Comparison of ENCODE assay signal across 8 cellular contexts in genomic region chr6:26322645-26323482, GRCh38. TPM values are rescaled to one million over a fixed set of nuclear protein-coding genes. Genes with fewer than 3 reads are reported as not detected.
DNase-seq lines count a peak whose midpoint lies in the region; ATAC-seq, FAIRE-seq and TF ChIP-seq lines count a peak whose summit lies in the region.

No MANE protein-coding gene starts in this region.

- peak overlapping the region in 3 of 4 donors; percentile 47 to 74 (median 49) for H3K27ac ChIP-seq in tibial nerve

- peak; percentile 99 for FAIRE-seq in G401.6 (lab: Jason Lieb, UNC)

- no peak for TF ChIP-seq POLR2A in erythroblast (IDR thresholded peaks at IDR 0.05; ENCODE audit: low read length)
- no peak for TF ChIP-seq POLR2A in tibial nerve (IDR thresholded peaks at IDR 0.05)

- peak; percentile 36 for ATAC-seq in HG03342 (IDR thresholded peaks at IDR 0.05; ENCODE audit: unreplicated experiment)
- peak; percentile 65 for ATAC-seq in activated CD8-positive, alpha-beta T cell treated with anti-CD3 and anti-CD28 coated beads for 36 hours

- H3K27me3 ChIP-seq in tibial nerve, result peaks cover 0 to 44% of the 10 kb centered on the region in 2 donors

- POLR2A ChIA-PET in activated CD8-positive, alpha-beta T cell treated with anti-CD3 and anti-CD28 coated beads for 36 hours (lab: Charles Lee), result interaction anchor here (0.6 to 3.2 kb wide), 28 partner anchors 9 to 824 kb away, joined by 3 to 28 read pairs (median 3); a partner anchor contains a TSS

- intact Hi-C loops in activated CD8-positive, alpha-beta T cell treated with anti-CD3 and anti-CD28 coated beads for 36 hours (cut with micrococcal nuclease), result no loop called here

- H3K4me3 Mint-ChIP-seq in activated CD8-positive, alpha-beta T cell treated with anti-CD3 and anti-CD28 coated beads for 36 hours, result peak overlapping the region; percentile 85

- peak overlapping the region; percentile 94 for H3K27ac Mint-ChIP-seq in activated CD8-positive, alpha-beta T cell treated with anti-CD3 and anti-CD28 coated beads for 36 hours

- no peaks in the 10 kb centered on the region for H3K9me3 Mint-ChIP-seq in activated CD8-positive, alpha-beta T cell treated with anti-CD3 and anti-CD28 coated beads for 36 hours

- peaks cover 22% of the 10 kb centered on the region for H3K4me1 Mint-ChIP-seq in activated CD8-positive, alpha-beta T cell treated with anti-CD3 and anti-CD28 coated beads for 36 hours (ENCODE audit: low read depth)

- no peaks in the 10 kb centered on the region for H3K36me3 Mint-ChIP-seq in activated CD8-positive, alpha-beta T cell treated with anti-CD3 and anti-CD28 coated beads for 36 hours (ENCODE audit: low read depth)

- no peaks in the 10 kb centered on the region for H3K36me3 ChIP-seq in tibial nerve

- no peak for TF ChIP-seq CTCF in activated CD8-positive, alpha-beta T cell treated with anti-CD3 and anti-CD28 coated beads for 36 hours (IDR thresholded peaks at IDR 0.05)
- no peak for TF ChIP-seq CTCF in tibial nerve (IDR thresholded peaks at IDR 0.05)

- peak; percentile 29 to 56 for TF ChIP-seq EP300 in tibial nerve (IDR thresholded peaks at IDR 0.05)

- DNase-seq in NCI-H748 (lab: John Stamatoyannopoulos, UW; ENCODE audit: unreplicated experiment) (peak; percentile 89), erythroblast (lab: John Stamatoyannopoulos, UW) (peak; percentile 90 to 93), myocyte (ENCODE audit: low read depth) (peak; percentile 89), tibial nerve (ENCODE audit: low spot score in 2 of 2) (peak in 1 of 2 donors; percentile 87), HuH-7.5 (ENCODE audit: low spot score) (no peak)
- DNase-seq in activated CD8-positive, alpha-beta T cell treated with anti-CD3 and anti-CD28 coated beads for 36 hours, result peak; percentile 79

- H3K9me3 ChIP-seq in tibial nerve, result peaks cover 0 to 5% (median 0%) of the 10 kb centered on the region in 4 donors

- H3K4me1 ChIP-seq in tibial nerve, result peaks cover 0 to 11% (median 0%) of the 10 kb centered on the region in 4 donors

- H3K27me3 Mint-ChIP-seq in activated CD8-positive, alpha-beta T cell treated with anti-CD3 and anti-CD28 coated beads for 36 hours, result peaks cover 8% of the 10 kb centered on the region

- H3K4me3 ChIP-seq in tibial nerve, result peak overlapping the region; percentile 33 to 63 (median 48)

- CTCF ChIA-PET in activated CD8-positive, alpha-beta T cell treated with anti-CD3 and anti-CD28 coated beads for 36 hours (lab: Charles Lee), result interaction anchor here (0.7 to 2.9 kb wide), 17 partner anchors 9 to 273 kb away, joined by 3 to 14 read pairs (median 4); partner anchors contain the start of gene HMGN4

- WGBS in tibial nerve, 2 donors, result 45 to 49% methylated on average over 21 of the region's 21 CpGs

RNA-seq across cellular contexts. Expression of gene BTN3A2, which starts 42.1 kb away (rescaled TPM):
- total RNA-seq in activated CD8-positive, alpha-beta T cell treated with anti-CD3 and anti-CD28 coated beads for 36 hours, result 10 to 100 TPM; 58.4 to 63.5 TPM
- total RNA-seq in myocyte (17.4 and 21.8 TPM in 2 replicates), tibial nerve (10 to 100 TPM in 3 of 4 donors, 1 to 10 TPM in 1; 8.4 to 14.0 (median 12.1) TPM)
- 26.4 TPM for polyA plus RNA-seq in myocyte (2012)
